ENCODE assay signal across 11 cellular contexts in the genomic region with DNA sequence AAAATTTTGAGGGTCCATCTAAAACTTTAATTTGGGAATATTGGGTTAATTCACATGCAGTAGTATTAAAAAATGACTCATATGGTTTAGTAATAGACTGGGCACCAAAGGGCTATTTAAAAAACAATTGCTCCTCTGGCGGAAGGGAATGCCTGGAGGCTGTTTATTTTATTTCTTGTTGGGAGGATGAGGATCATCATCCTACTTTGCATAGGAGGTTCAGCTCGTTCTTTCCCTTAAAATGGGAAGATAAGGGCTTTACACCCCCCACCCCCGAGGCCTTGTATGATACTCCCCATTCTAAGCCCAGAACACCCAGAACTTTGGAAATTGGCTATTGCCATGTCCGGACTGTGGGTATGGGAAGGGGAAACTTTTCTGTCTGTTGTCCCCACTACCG. TPM values are rescaled to one million over a fixed set of nuclear protein-coding genes. Genes with fewer than 3 reads are reported as not detected.
"Had no signal": no experiment of that assay in that cellular context is flagged by ENCODE, and none has a peak within 500 bp of the region (broad histone marks: within the 10 kb centered on the region; RNA-seq: fewer than 3 reads in every experiment).

No MANE protein-coding gene starts in this region.

RNA-seq across cellular contexts. Expression of gene ALDH3B2, which starts 29.3 kb away (rescaled TPM):
- total RNA-seq: liver; naive thymus-derived CD8-positive, alpha-beta T cell; neural crest cell; osteoblast; sigmoid colon; spleen; subcutaneous adipose tissue; thoracic aorta had no signal
- polyA plus RNA-seq: immature natural killer cell; liver; naive thymus-derived CD8-positive, alpha-beta T cell had no signal

RNA-seq across cellular contexts. Expression of gene ACY3, which starts 53.2 kb away (rescaled TPM):
- total RNA-seq: lower lobe of right lung; naive thymus-derived CD8-positive, alpha-beta T cell; neural crest cell; sigmoid colon; subcutaneous adipose tissue; suprapubic skin; thoracic aorta had no signal
